ENCODE assay signal across 17 cellular contexts in genomic region chr3:145116769-145117168, GRCh38.
A peak's percentile ranks its signal among the peaks of the same experiment; 100 is the strongest.
DNase-seq lines count a peak whose midpoint lies in the region; ATAC-seq and TF ChIP-seq lines count a peak whose summit lies in the region.
"Had no signal": no experiment of that assay in that cellular context is flagged by ENCODE, and none has a peak within 500 bp of the region (broad histone marks: within the 10 kb centered on the region; RNA-seq: fewer than 3 reads in every experiment).

No MANE protein-coding gene starts in this region.

- H2AK5ac ChIP-seq in H9 (ENCODE audit: insufficient read length, low read length): no peak overlapping the region

- H2AFZ ChIP-seq in H9 (ENCODE audit: low read length): no peak overlapping the region

- H4K5ac ChIP-seq in H9 (ENCODE audit: insufficient read length, low read depth, low read length): no peak overlapping the region

- H3K9me3 ChIP-seq in H9 (ENCODE audit: control insufficient read depth, low read depth, low read length): no peaks in the 10 kb centered on the region
- H3K9me3 ChIP-seq in HUES64 (ENCODE audit: insufficient read depth, low read depth, low read length): no peaks in the 10 kb centered on the region
- H3K9me3 ChIP-seq in endodermal cell (ENCODE audit: control insufficient read depth, low read length): no peaks in the 10 kb centered on the region
- H3K9me3 ChIP-seq: A549 had no signal

- no peak overlapping the region for H3K23ac ChIP-seq in H9 (ENCODE audit: insufficient read length, low read depth, low read length)

- no peaks in the 10 kb centered on the region for H3K79me1 ChIP-seq in H9 (ENCODE audit: insufficient read depth, low read depth, low read length, poor library complexity, severe bottlenecking)

- no peaks in the 10 kb centered on the region for H3K79me2 ChIP-seq in H9 (ENCODE audit: insufficient read depth, low read length)

- H3K4me1 Mint-ChIP-seq in H9: peaks cover 26 to 29% of the 10 kb centered on the region in 2 experiments
- H3K4me1 Mint-ChIP-seq in endodermal cell: peaks cover 49% of the 10 kb centered on the region
- H3K4me1 Mint-ChIP-seq: CD4-positive, alpha-beta memory T cell had no signal

- no peak overlapping the region for H2BK5ac ChIP-seq in H9 (ENCODE audit: insufficient read length, low read length)

- H3K27me3 Mint-ChIP-seq in H9 (ENCODE audit: low read depth) (peaks cover 2% of the 10 kb centered on the region; the same call in 1 of the 2 replicates), endodermal cell (ENCODE audit: insufficient read depth) (no peaks in the 10 kb centered on the region)
- H3K27me3 Mint-ChIP-seq: CD4-positive, alpha-beta memory T cell had no signal

- H3K36me3 Mint-ChIP-seq in H9 (ENCODE audit: insufficient read depth in 1 of 3, low read depth in 3 of 3) (peaks cover 7 to 15% (median 11%) of the 10 kb centered on the region in 3 experiments; a peak in 5 of 7 replicates), endodermal cell (ENCODE audit: low read depth) (peaks cover 10% of the 10 kb centered on the region)
- H3K36me3 Mint-ChIP-seq: CD4-positive, alpha-beta memory T cell had no signal

- H3K4me3 ChIP-seq in HUES64 (ENCODE audit: low read length): no peak overlapping the region
- no peak overlapping the region for H3K4me3 ChIP-seq in endodermal cell (ENCODE audit: low read length)
- no peak overlapping the region for H3K4me3 ChIP-seq in urinary bladder (ENCODE audit: low read depth, low read length)
- no peak overlapping the region for H3K4me3 ChIP-seq in brain microvascular endothelial cell (ENCODE audit: low read depth, low read length)
- H3K4me3 ChIP-seq: A549 had no signal

- no peak overlapping the region for H2BK15ac ChIP-seq in H9 (ENCODE audit: low read depth, low read length)

- H3K4me2 ChIP-seq in H9 (ENCODE audit: insufficient read depth, insufficient read length, low read length): no peak overlapping the region
- H3K4me2 ChIP-seq: A549 had no signal

- no peaks in the 10 kb centered on the region for H3K27me3 ChIP-seq in H9 (ENCODE audit: insufficient read depth, low read length)
- no peaks in the 10 kb centered on the region for H3K27me3 ChIP-seq in HUES64 (ENCODE audit: insufficient read depth, low read length)
- H3K27me3 ChIP-seq in endodermal cell (ENCODE audit: control insufficient read depth, insufficient read depth, low read length, poor library complexity, severe bottlenecking): no peaks in the 10 kb centered on the region
- H3K27me3 ChIP-seq in brain microvascular endothelial cell (replicated peaks): no peaks in the 10 kb centered on the region

- no peaks in the 10 kb centered on the region for H3K23me2 ChIP-seq in H9 (ENCODE audit: insufficient read length, low read depth, low read length, poor library complexity, severe bottlenecking)

- no peak overlapping the region for H3K4me3 Mint-ChIP-seq in H9
- no peak overlapping the region for H3K4me3 Mint-ChIP-seq in endodermal cell
- H3K4me3 Mint-ChIP-seq: CD4-positive, alpha-beta memory T cell had no signal

- H3K18ac ChIP-seq in H9 (ENCODE audit: insufficient read length, low read depth, low read length): no peak overlapping the region

- TF ChIP-seq CTCF in H9 (conservative IDR thresholded peaks at IDR 0.05): no peak
- no peak for TF ChIP-seq CTCF in endodermal cell (conservative IDR thresholded peaks at IDR 0.05)
- no peak for TF ChIP-seq CTCF in brain microvascular endothelial cell (IDR thresholded peaks at IDR 0.05; ENCODE audit: low read depth, low read length, missing control alignments)

- no peak overlapping the region for H3K4ac ChIP-seq in H9 (ENCODE audit: low read depth, low read length)

- no peak for ATAC-seq in GM19035 (IDR thresholded peaks at IDR 0.05; ENCODE audit: unreplicated experiment)
- ATAC-seq: A549, HCT116 had no signal

- no peaks in the 10 kb centered on the region for H3K36me3 ChIP-seq in HUES64 (ENCODE audit: insufficient read depth, low read length)
- H3K36me3 ChIP-seq in endodermal cell (ENCODE audit: control insufficient read depth, insufficient read depth, low read length): no peaks in the 10 kb centered on the region
- H3K36me3 ChIP-seq in urinary bladder (ENCODE audit: insufficient read depth): no peaks in the 10 kb centered on the region
- H3K36me3 ChIP-seq in brain microvascular endothelial cell (replicated peaks): no peaks in the 10 kb centered on the region

- H2BK20ac ChIP-seq in H9 (ENCODE audit: low read depth, low read length, poor library complexity, severe bottlenecking): no peak overlapping the region

- H2BK120ac ChIP-seq in H9 (ENCODE audit: low read depth, low read length, poor library complexity, severe bottlenecking): no peak overlapping the region

- no peak overlapping the region for H3K56ac ChIP-seq in H9 (ENCODE audit: insufficient read length, low read depth, low read length)

- H3K27ac ChIP-seq in H9 (ENCODE audit: insufficient read length, low read depth, low read length) (no peak overlapping the region), HUES64 (ENCODE audit: low read depth, low read length) (peak overlapping the region; percentile 46; the same call in 1 of the 2 replicates), endodermal cell (ENCODE audit: low read depth, low read length) (no peak overlapping the region), urinary bladder (ENCODE audit: low read depth) (peak overlapping the region; percentile 0), brain microvascular endothelial cell (no peak overlapping the region), caudate nucleus (ENCODE audit: low read depth, low read length) (no peak overlapping the region)
- H3K27ac ChIP-seq: A549 had no signal

- no peak overlapping the region for H4K8ac ChIP-seq in H9 (replicated peaks; ENCODE audit: insufficient read length, low read depth, low read length)

- WGBS in H9 (ENCODE audit: extremely low coverage, insufficient read length, low lambda C conversion rate): no CpG with 5 or more reads among the region's 4 CpGs
- WGBS in HUES64: 86% methylated on average over 3 of the region's 4 CpGs
- 73 to 89% methylated on average over 2 to 4 of the region's 4 CpGs for WGBS in endodermal cell (ENCODE audit: insufficient coverage in 1 of 2, insufficient read length in 1 of 2), 2 experiments
- 79% methylated on average over 4 of the region's 4 CpGs for WGBS in urinary bladder

- H3T11ph ChIP-seq in H9 (ENCODE audit: low read length): no peak overlapping the region

- no peak overlapping the region for H3K14ac ChIP-seq in H9 (ENCODE audit: insufficient read depth, low read length)

- in situ Hi-C loops in brain microvascular endothelial cell (cut with HindIII; ENCODE audit: low pct_ligation_motif_present, low sequenced_read_pairs): no loop called here

- H3K9me3 Mint-ChIP-seq in H9 (peaks cover 0 to 7% of the 10 kb centered on the region in 2 experiments; a peak in 3 of 5 replicates), endodermal cell (peaks cover 1% of the 10 kb centered on the region)

- no peak overlapping the region for H4K91ac ChIP-seq in H9 (ENCODE audit: insufficient read length, low read depth, low read length)

- H2BK12ac ChIP-seq in H9 (ENCODE audit: insufficient read length, low read depth, low read length): no peak overlapping the region

- H3K27ac Mint-ChIP-seq in H9: peak overlapping the region in 1 of 3 experiments; percentile 0; a peak in 1 of 7 replicates
- H3K27ac Mint-ChIP-seq in endodermal cell: peak overlapping the region; percentile 57
- H3K27ac Mint-ChIP-seq: CD4-positive, alpha-beta memory T cell had no signal

- no peaks in the 10 kb centered on the region for H4K20me1 ChIP-seq in H9 (ENCODE audit: control insufficient read depth, insufficient read depth, insufficient read length)

- DNase-seq in H9 (peak; percentile 29), endodermal cell (no peak), brain microvascular endothelial cell (no peak), caudate nucleus (lab: John Stamatoyannopoulos, UW) (no peak)
- DNase-seq: 8988T; C1 segment of cervical spinal cord; Calu3; CD4-positive, alpha-beta memory T cell; COR-L47; DMS53; DMS79 treated with DMSO at 0.1 percent for 48 hours; GOT3 had no signal

- H3K9ac ChIP-seq in H9 (ENCODE audit: extremely low read depth, insufficient read length, low read length) (no peak overlapping the region), HUES64 (ENCODE audit: low read depth, low read length) (no peak overlapping the region), endodermal cell (ENCODE audit: extremely low read depth, low read length, poor library complexity, severe bottlenecking) (no peak overlapping the region)

- H3K4me1 ChIP-seq in H9 (ENCODE audit: insufficient read depth, low read length) (peaks cover 3% of the 10 kb centered on the region; the same call in 1 of the 2 replicates), HUES64 (ENCODE audit: insufficient read depth, low read length) (peaks cover 12% of the 10 kb centered on the region), endodermal cell (ENCODE audit: control insufficient read depth, insufficient read depth, low read length) (peaks cover 4% of the 10 kb centered on the region), urinary bladder (ENCODE audit: insufficient read depth) (no peaks in the 10 kb centered on the region)
- H3K4me1 ChIP-seq: A549 had no signal

Comparison
In these comparisons a context has a peak if more than half of its experiments do, and no peak if none do; other contexts are left out.
1. H3K27ac ChIP-seq: peak in HUES64 (single experiment) and urinary bladder (single experiment); none in H9 (single experiment), endodermal cell (single experiment), brain microvascular endothelial cell (single experiment) and caudate nucleus (single experiment).